Comparison of ENCODE assay signal across 9 cellular contexts in genomic region chr16:12535535-12536411, GRCh38.
A peak's percentile ranks its signal among the peaks of the same experiment; 100 is the strongest.
DNase-seq lines count a peak whose midpoint lies in the region; ATAC-seq, FAIRE-seq and TF ChIP-seq lines count a peak whose summit lies in the region.
"Had no signal": no experiment of that assay in that cellular context is flagged by ENCODE, and none has a peak within 500 bp of the region (broad histone marks: within the 10 kb centered on the region; RNA-seq: fewer than 3 reads in every experiment).

No MANE protein-coding gene starts in this region.

- TF ChIP-seq CTCF in HepG2 (CRISPR knock-in tag; IDR thresholded peaks at IDR 0.05): no peak
- no peak for TF ChIP-seq CTCF in right lobe of liver (IDR thresholded peaks at IDR 0.05)
- no peak for TF ChIP-seq CTCF in gastroesophageal sphincter (IDR thresholded peaks at IDR 0.05)
- TF ChIP-seq CTCF in heart right ventricle (IDR thresholded peaks at IDR 0.05): no peak

- H3K27me3 ChIP-seq in HepG2 (ENCODE audit: control insufficient read depth in 1 of 2, insufficient read depth in 2 of 2, low read length in 2 of 2) (no peaks in the 10 kb centered on the region), right lobe of liver (no peaks in the 10 kb centered on the region), gastroesophageal sphincter (no peaks in the 10 kb centered on the region), heart right ventricle (no peaks in the 10 kb centered on the region)

- 66% methylated on average over 17 of the region's 17 CpGs for WGBS in HepG2 (ENCODE audit: low lambda C conversion rate)
- 65% methylated on average over 10 of the region's 17 CpGs for WGBS in right lobe of liver (ENCODE audit: insufficient coverage, low coverage, low lambda C conversion rate, missing lambda C conversion rate)
- WGBS in gastroesophageal sphincter (ENCODE audit: low coverage in 1 of 2), 2 donors: 76 to 80% methylated on average over 9 to 10 of the region's 17 CpGs
- 72 to 74% methylated on average over 17 of the region's 17 CpGs for WGBS in heart right ventricle, 2 donors

- H4K20me1 ChIP-seq in HepG2 (ENCODE audit: insufficient read depth, low read length): no peaks in the 10 kb centered on the region

- CTCF ChIA-PET in HepG2 (lab: Yijun Ruan, JAX; ENCODE audit: low intra/inter-chr PET ratio, low total read pairs): no interaction called here
- CTCF ChIA-PET in activated naive CD4-positive, alpha-beta T cell treated with anti-CD3 and anti-CD28 coated beads, Interleukin-2, amount 10 ng/mL, durations not matched to agents 7 days and 5 days (lab: Charles Lee): interaction anchor here (0.6 to 2.7 kb wide), 8 partner anchors 14 to 281 kb away, joined by 3 to 10 read pairs (median 4); no protein-coding TSS in a partner anchor

- H3K9ac ChIP-seq in HepG2 (ENCODE audit: insufficient read depth, low read depth, low read length): no peak overlapping the region

- H3K4me3 Mint-ChIP-seq in activated naive CD4-positive, alpha-beta T cell treated with anti-CD3 and anti-CD28 coated beads, Interleukin-2, amount 10 ng/mL, durations not matched to agents 7 days and 5 days: peak overlapping the region; percentile 19
- peak overlapping the region; percentile 28 to 55 for H3K4me3 Mint-ChIP-seq in stimulated activated naive CD8-positive, alpha-beta T cell treated with anti-CD3 and anti-CD28 coated beads, Interleukin-15, amount 100 ng/mL, for 72 hours

- H3K9me3 ChIP-seq in HepG2 (ENCODE audit: low read length) (no peaks in the 10 kb centered on the region), right lobe of liver (no peaks in the 10 kb centered on the region), gastroesophageal sphincter (no peaks in the 10 kb centered on the region), heart right ventricle (no peaks in the 10 kb centered on the region)

- no peak for TF ChIP-seq RAD21 in HepG2 (CRISPR knock-in tag; IDR thresholded peaks at IDR 0.05)

- TF ChIP-seq EP300 in HepG2 (IDR thresholded peaks at IDR 0.05; ENCODE audit: low read depth in 2 of 2, low read length in 2 of 2) (no peak), HepG2 (CRISPR knock-in tag; IDR thresholded peaks at IDR 0.05; ENCODE audit: borderline replicate concordance) (no peak), gastroesophageal sphincter (IDR thresholded peaks at IDR 0.05) (no peak)

- ATAC-seq in HepG2: peak; percentile 59
- ATAC-seq in right lobe of liver: no peak
- peak; percentile 51 for ATAC-seq in HG03108 (IDR thresholded peaks at IDR 0.05; ENCODE audit: unreplicated experiment)
- peak; percentile 80 for ATAC-seq in stimulated activated naive CD8-positive, alpha-beta T cell treated with anti-CD3 and anti-CD28 coated beads, Interleukin-15, amount 100 ng/mL, for 72 hours
- ATAC-seq in gastroesophageal sphincter: no peak
- no peak for ATAC-seq in heart right ventricle

- H3K4me2 ChIP-seq in HepG2 (ENCODE audit: low read depth, low read length): no peak overlapping the region

- TF ChIP-seq POLR2A in HepG2 (IDR thresholded peaks at IDR 0.05; ENCODE audit: insufficient read depth in 1 of 2, low read depth in 2 of 2, low read length in 2 of 2): no peak
- no peak for TF ChIP-seq POLR2A in right lobe of liver (IDR thresholded peaks at IDR 0.05)
- no peak for TF ChIP-seq POLR2A in gastroesophageal sphincter (IDR thresholded peaks at IDR 0.05)

- H3K27ac ChIP-seq in HepG2 (ENCODE audit: extremely low read length, insufficient read depth, low read length) (no peak overlapping the region), right lobe of liver (no peak overlapping the region), gastroesophageal sphincter (no peak overlapping the region), heart right ventricle (no peak overlapping the region)
- H3K27ac ChIP-seq: C4-2B had no signal

- POLR2A ChIA-PET in HepG2 (lab: Yijun Ruan, JAX): no interaction called here

- intact Hi-C loops in HepG2 (cut with micrococcal nuclease; ENCODE audit: unreplicated experiment): no loop called here
- intact Hi-C loops in right lobe of liver (cut with DNase I): no loop called here
- intact Hi-C loops in heart right ventricle (cut with DNase I): no loop called here

- in situ Hi-C loops in HepG2 (cut with HindIII; ENCODE audit: extremely low pct_ligation_motif_present, low pct_unique_long_range_greater_than_20kb): no loop called here

- no peak for FAIRE-seq in HepG2 (lab: Jason Lieb, UNC)

- H3K36me3 Mint-ChIP-seq in activated naive CD4-positive, alpha-beta T cell treated with anti-CD3 and anti-CD28 coated beads, Interleukin-2, amount 10 ng/mL, durations not matched to agents 7 days and 5 days: no peaks in the 10 kb centered on the region

- DNase-seq in HepG2 (ENCODE audit: low spot score) (peak; percentile 42), right lobe of liver (no peak), heart right ventricle (no peak), kidney tubule cell (ENCODE audit: low spot score) (no peak)
- peak; percentile 67 for DNase-seq in activated naive CD4-positive, alpha-beta T cell treated with anti-CD3 and anti-CD28 coated beads, Interleukin-2, amount 10 ng/mL, durations not matched to agents 7 days and 5 days
- DNase-seq in stimulated activated naive CD8-positive, alpha-beta T cell treated with anti-CD3 and anti-CD28 coated beads, Interleukin-15, amount 100 ng/mL, for 72 hours: peak; percentile 48 to 64

- H3K27ac Mint-ChIP-seq in activated naive CD4-positive, alpha-beta T cell treated with anti-CD3 and anti-CD28 coated beads, Interleukin-2, amount 10 ng/mL, durations not matched to agents 7 days and 5 days: peak overlapping the region; percentile 95
- peak overlapping the region; percentile 92 to 94 for H3K27ac Mint-ChIP-seq in stimulated activated naive CD8-positive, alpha-beta T cell treated with anti-CD3 and anti-CD28 coated beads, Interleukin-15, amount 100 ng/mL, for 72 hours

- H3K4me1 Mint-ChIP-seq in activated naive CD4-positive, alpha-beta T cell treated with anti-CD3 and anti-CD28 coated beads, Interleukin-2, amount 10 ng/mL, durations not matched to agents 7 days and 5 days: peaks cover 98% of the 10 kb centered on the region
- H3K4me1 Mint-ChIP-seq in stimulated activated naive CD8-positive, alpha-beta T cell treated with anti-CD3 and anti-CD28 coated beads, Interleukin-15, amount 100 ng/mL, for 72 hours: peaks cover 80% of the 10 kb centered on the region

- BruUV-seq in HepG2 (replicated peaks; lab: Mats Ljungman, UMichigan): no TSS peak

- H3K27me3 Mint-ChIP-seq in activated naive CD4-positive, alpha-beta T cell treated with anti-CD3 and anti-CD28 coated beads, Interleukin-2, amount 10 ng/mL, durations not matched to agents 7 days and 5 days: no peaks in the 10 kb centered on the region
- no peaks in the 10 kb centered on the region for H3K27me3 Mint-ChIP-seq in stimulated activated naive CD8-positive, alpha-beta T cell treated with anti-CD3 and anti-CD28 coated beads, Interleukin-15, amount 100 ng/mL, for 72 hours

- no peak overlapping the region for H2AFZ ChIP-seq in HepG2 (ENCODE audit: low read length)

- no peaks in the 10 kb centered on the region for H3K79me2 ChIP-seq in HepG2 (ENCODE audit: insufficient read depth, low read length)

- H3K36me3 ChIP-seq in HepG2 (replicated peaks in 1 of 2; ENCODE audit: control insufficient read depth in 1 of 2, insufficient read depth in 2 of 2, low read length in 2 of 2) (no peaks in the 10 kb centered on the region), right lobe of liver (no peaks in the 10 kb centered on the region), gastroesophageal sphincter (no peaks in the 10 kb centered on the region), heart right ventricle (no peaks in the 10 kb centered on the region)

- H3K9me3 Mint-ChIP-seq in activated naive CD4-positive, alpha-beta T cell treated with anti-CD3 and anti-CD28 coated beads, Interleukin-2, amount 10 ng/mL, durations not matched to agents 7 days and 5 days: no peaks in the 10 kb centered on the region
- H3K9me3 Mint-ChIP-seq in stimulated activated naive CD8-positive, alpha-beta T cell treated with anti-CD3 and anti-CD28 coated beads, Interleukin-15, amount 100 ng/mL, for 72 hours: no peaks in the 10 kb centered on the region

- H3K4me3 ChIP-seq in HepG2 (replicated peaks in 1 of 3; ENCODE audit: insufficient read depth in 1 of 3, low read depth in 2 of 3, low read length in 3 of 3) (no peak overlapping the region), right lobe of liver (no peak overlapping the region), gastroesophageal sphincter (no peak overlapping the region), heart right ventricle (no peak overlapping the region)

- no peaks in the 10 kb centered on the region for H3K4me1 ChIP-seq in HepG2 (ENCODE audit: insufficient read depth, low read length)
- no peaks in the 10 kb centered on the region for H3K4me1 ChIP-seq in right lobe of liver
- H3K4me1 ChIP-seq in gastroesophageal sphincter: no peaks in the 10 kb centered on the region
- H3K4me1 ChIP-seq in heart right ventricle: peaks cover 0 to 17% (median 6%) of the 10 kb centered on the region in 9 donors

TF ChIP-seq in HepG2, 621 proteins besides CTCF, POLR2A, EP300 and RAD21 (continues in another document):
- TF ChIP-seq ETV5 (CRISPR knock-in tag; IDR thresholded peaks at IDR 0.05; ENCODE audit: borderline replicate concordance) (no peak), IKZF4 (CRISPR knock-in tag; IDR thresholded peaks at IDR 0.05; ENCODE audit: borderline replicate concordance, low read depth, not compliant biosample characterization) (peak; percentile 62), KDM3A (CRISPR knock-in tag; IDR thresholded peaks at IDR 0.05; ENCODE audit: low read depth) (no peak), FOXO4 (CRISPR knock-in tag; conservative IDR thresholded peaks at IDR 0.05) (0 out of 2 replicates have a peak, but pooled peaks have one; percentile 91), ZNF451 (CRISPR knock-in tag; IDR thresholded peaks at IDR 0.05) (no peak), ATF3 (CRISPR knock-in tag; IDR thresholded peaks at IDR 0.05) (no peak), ATRX (CRISPR knock-in tag; IDR thresholded peaks at IDR 0.05; ENCODE audit: borderline replicate concordance) (no peak), ZNF878 (CRISPR knock-in tag; IDR thresholded peaks at IDR 0.05) (no peak), SAFB2 (CRISPR knock-in tag; IDR thresholded peaks at IDR 0.05; ENCODE audit: borderline replicate concordance, low read depth) (no peak)

Comparison
In these comparisons a context has a peak if more than half of its experiments do, and no peak if none do; other contexts are left out.
1. ATAC-seq: peak in HepG2 (single experiment), HG03108 (single experiment) and stimulated activated naive CD8-positive, alpha-beta T cell treated with anti-CD3 and anti-CD28 coated beads, Interleukin-15, amount 100 ng/mL, for 72 hours (single experiment); none in right lobe of liver (0 of 4), gastroesophageal sphincter (single experiment) and heart right ventricle (0 of 8).
2. DNase-seq: peak in HepG2 (single experiment), activated naive CD4-positive, alpha-beta T cell treated with anti-CD3 and anti-CD28 coated beads, Interleukin-2, amount 10 ng/mL, durations not matched to agents 7 days and 5 days (single experiment) and stimulated activated naive CD8-positive, alpha-beta T cell treated with anti-CD3 and anti-CD28 coated beads, Interleukin-15, amount 100 ng/mL, for 72 hours (2 of 2); none in right lobe of liver (0 of 3), heart right ventricle (0 of 2) and kidney tubule cell (single experiment).